In genomic region chr3:100982710-100983109, GRCh38 we compare ENCODE assay signal across 1 cellular context.
TF ChIP-seq lines count a peak whose summit lies in the region.

No MANE protein-coding gene starts in this region.

TF ChIP-seq in GM23338, 12 proteins besides CTCF, POLR2A, EP300 and RAD21 (continued from another document):
- TF ChIP-seq STAT1 (IDR thresholded peaks at IDR 0.05; ENCODE audit: unreplicated experiment) (no peak), ZNF462 (CRISPR knock-in tag; IDR thresholded peaks at IDR 0.05) (no peak), POLR2AphosphoS5 (IDR thresholded peaks at IDR 0.05; ENCODE audit: low read depth) (no peak), CREB1 (CRISPR knock-in tag; IDR thresholded peaks at IDR 0.05; ENCODE audit: low read depth) (no peak), REST (IDR thresholded peaks at IDR 0.05; ENCODE audit: unreplicated experiment) (no peak), EZH2 (IDR thresholded peaks at IDR 0.05; ENCODE audit: low read depth, unreplicated experiment) (no peak), ZNF331 (CRISPR knock-in tag; IDR thresholded peaks at IDR 0.05; ENCODE audit: low read depth) (no peak), NANOG (IDR thresholded peaks at IDR 0.05; ENCODE audit: borderline replicate concordance) (no peak), EZH2phosphoT487 (IDR thresholded peaks at IDR 0.05; ENCODE audit: unreplicated experiment) (no peak), JUNB (IDR thresholded peaks at IDR 0.05; ENCODE audit: unreplicated experiment) (no peak)
